In the genomic region with DNA sequence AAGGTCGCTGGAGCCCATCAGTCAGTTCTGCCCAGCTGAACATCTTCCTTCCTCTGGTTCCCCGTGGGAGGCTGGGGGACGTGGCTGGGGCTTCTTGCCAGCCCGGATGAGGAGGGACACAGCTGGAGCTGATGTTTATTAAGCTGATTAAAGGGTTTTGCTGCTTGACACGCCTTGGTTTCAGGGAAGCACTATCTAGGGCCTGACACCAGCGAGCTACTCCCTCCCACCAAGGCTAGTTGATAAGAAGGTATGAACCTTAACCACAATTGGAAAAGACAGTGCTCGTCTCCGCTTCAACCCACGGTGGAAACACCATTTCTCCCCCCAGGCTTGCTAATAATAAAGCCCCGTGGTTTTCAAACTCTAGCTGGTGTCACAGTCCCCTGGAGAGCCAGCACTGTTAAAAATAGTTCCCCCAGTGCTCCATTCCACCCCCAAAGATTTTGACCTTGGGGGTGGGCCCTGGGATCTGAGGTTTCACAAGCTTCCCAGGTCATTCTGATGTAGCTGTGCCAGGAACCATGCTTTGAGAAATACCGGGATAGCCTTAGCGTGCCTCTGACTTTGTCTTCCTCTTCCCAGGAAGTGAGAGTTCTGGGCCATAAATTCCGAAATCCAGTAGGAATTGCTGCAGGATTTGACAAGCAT, we compare ENCODE assay signal across 12 cellular contexts. TPM values are rescaled to one million over a fixed set of nuclear protein-coding genes. Genes with fewer than 3 reads are reported as not detected.
DNase-seq lines count a peak whose midpoint lies in the region; ATAC-seq and TF ChIP-seq lines count a peak whose summit lies in the region.
"Had no signal": no experiment of that assay in that cellular context is flagged by ENCODE, and none has a peak within 500 bp of the region (broad histone marks: within the 10 kb centered on the region; RNA-seq: fewer than 3 reads in every experiment).

No MANE protein-coding gene starts in this region.

- BruUV-seq in MCF 10A (replicated peaks; lab: Mats Ljungman, UMichigan) (no TSS peak), mammary epithelial cell (replicated peaks; lab: Mats Ljungman, UMichigan) (no TSS peak)

- H3K4me1 ChIP-seq in mammary epithelial cell (ENCODE audit: insufficient read depth, low read length) (peaks cover 15% of the 10 kb centered on the region), upper lobe of right lung (peaks cover 41% of the 10 kb centered on the region)

- intact Hi-C loops in MCF 10A (cut with micrococcal nuclease) (no loop called here), mammary epithelial cell (cut with micrococcal nuclease) (no loop called here), upper lobe of right lung (cut with DNase I) (no loop called here)

- dilution Hi-C loops in mammary epithelial cell (cut with HindIII; ENCODE audit: low sequenced_read_pairs): no loop called here

- no peak overlapping the region for H3K4me2 ChIP-seq in mammary epithelial cell (ENCODE audit: insufficient read depth, low read depth, low read length)

- no peaks in the 10 kb centered on the region for H3K79me2 ChIP-seq in mammary epithelial cell (ENCODE audit: insufficient read depth, low read length)

- CTCF ChIA-PET in MCF 10A (lab: Yijun Ruan, JAX) (interaction anchor here (0.5 to 1.6 kb wide), 5 partner anchors 53 to 1056 kb away, joined by 3 to 6 read pairs (median 3); no protein-coding TSS in a partner anchor), mammary epithelial cell (lab: Charles Lee; ENCODE audit: low non-redundant PET) (no interaction called here)

- H3K27me3 Mint-ChIP-seq in MCF 10A (ENCODE audit: insufficient read depth, unreplicated experiment) (no peaks in the 10 kb centered on the region), memory B cell (no peaks in the 10 kb centered on the region)
- no peaks in the 10 kb centered on the region for H3K27me3 Mint-ChIP-seq in central memory CD8-positive, alpha-beta T cell
- H3K27me3 Mint-ChIP-seq: activated naive CD8-positive, alpha-beta T cell treated with anti-CD3 and anti-CD28 coated beads, Interleukin-2, amount 10 ng/mL, durations not matched to agents 7 days and 5 days had no signal

- peaks cover 30% of the 10 kb centered on the region for H3K36me3 Mint-ChIP-seq in MCF 10A (ENCODE audit: insufficient read depth, unreplicated experiment)
- H3K36me3 Mint-ChIP-seq in central memory CD8-positive, alpha-beta T cell (ENCODE audit: insufficient read depth): peaks cover 13% of the 10 kb centered on the region
- peaks cover 10% of the 10 kb centered on the region for H3K36me3 Mint-ChIP-seq in memory B cell

- H3K4me3 ChIP-seq in mammary epithelial cell (replicated peaks in 1 of 3; ENCODE audit: insufficient read depth in 1 of 3, low read depth in 2 of 3, low read length in 3 of 3) (no peak overlapping the region), upper lobe of right lung (peak overlapping the region; percentile 3)

- no peak overlapping the region for H2AFZ ChIP-seq in mammary epithelial cell (ENCODE audit: low read depth, low read length)

- TF ChIP-seq CTCF in MCF 10A (IDR thresholded peaks at IDR 0.05; ENCODE audit: unreplicated experiment): no peak
- TF ChIP-seq CTCF in mammary epithelial cell (conservative IDR thresholded peaks at IDR 0.05 in 1 of 2, IDR thresholded peaks at IDR 0.05 in 1 of 2; ENCODE audit: extremely low read depth in 1 of 2, insufficient read depth in 1 of 2, low read depth in 1 of 2, low read length in 2 of 2): no peak
- TF ChIP-seq CTCF in upper lobe of right lung (IDR thresholded peaks at IDR 0.05): no peak

- H3K27ac ChIP-seq in mammary epithelial cell (ENCODE audit: insufficient read depth, low read depth, low read length) (no peak overlapping the region), upper lobe of right lung (peak overlapping the region; percentile 28)

- no peak for DNase-seq in MCF 10A (ENCODE audit: unreplicated experiment)
- no peak for DNase-seq in mammary epithelial cell
- no peak for DNase-seq in central memory CD8-positive, alpha-beta T cell (ENCODE audit: low spot score in 2 of 2)
- no peak for DNase-seq in memory B cell (ENCODE audit: low spot score in 2 of 2)
- no peak for DNase-seq in upper lobe of right lung
- no peak for DNase-seq in stimulated activated CD4-positive, alpha-beta T cell treated with anti-CD3 and anti-CD28 coated beads, Interleukin-2, amount 100 ng/mL, for 48 hours
- DNase-seq: activated naive CD8-positive, alpha-beta T cell treated with anti-CD3 and anti-CD28 coated beads, Interleukin-2, amount 10 ng/mL, durations not matched to agents 7 days and 5 days; NCI-H1436 treated with DMSO at 0.1 percent for 48 hours had no signal

- H3K4me1 Mint-ChIP-seq in MCF 10A (ENCODE audit: insufficient read depth, unreplicated experiment) (peaks cover 20% of the 10 kb centered on the region), memory B cell (peaks cover 8% of the 10 kb centered on the region)
- peaks cover 28% of the 10 kb centered on the region for H3K4me1 Mint-ChIP-seq in central memory CD8-positive, alpha-beta T cell

- no peaks in the 10 kb centered on the region for H3K36me3 ChIP-seq in mammary epithelial cell (ENCODE audit: insufficient read depth, low read length)
- peaks cover 4% of the 10 kb centered on the region for H3K36me3 ChIP-seq in upper lobe of right lung

- no peak for ATAC-seq in central memory CD8-positive, alpha-beta T cell (replicated peaks; ENCODE audit: extremely low read depth, poor library complexity, severe bottlenecking)
- no peak for ATAC-seq in memory B cell (ENCODE audit: low read depth)
- no peak for ATAC-seq in upper lobe of right lung
- no peak for ATAC-seq in HG02970 (IDR thresholded peaks at IDR 0.05; ENCODE audit: low FRiP score, unreplicated experiment)
- ATAC-seq in HG02763 (IDR thresholded peaks at IDR 0.05; ENCODE audit: unreplicated experiment): no peak
- ATAC-seq: activated CD4-positive, CD25-positive, alpha-beta regulatory T cell treated with anti-CD3 and anti-CD28 coated beads, Interleukin-2, amount 50 U/mL, for 24 hours had no signal

- H4K20me1 ChIP-seq in mammary epithelial cell (ENCODE audit: insufficient read depth, low read length): no peaks in the 10 kb centered on the region

- no peak overlapping the region for H3K4me3 Mint-ChIP-seq in MCF 10A (ENCODE audit: unreplicated experiment)
- no peak overlapping the region for H3K4me3 Mint-ChIP-seq in central memory CD8-positive, alpha-beta T cell
- H3K4me3 Mint-ChIP-seq in memory B cell: no peak overlapping the region
- H3K4me3 Mint-ChIP-seq: activated naive CD8-positive, alpha-beta T cell treated with anti-CD3 and anti-CD28 coated beads, Interleukin-2, amount 10 ng/mL, durations not matched to agents 7 days and 5 days had no signal

- no peaks in the 10 kb centered on the region for H3K27me3 ChIP-seq in mammary epithelial cell (ENCODE audit: insufficient read depth, low read length)
- no peaks in the 10 kb centered on the region for H3K27me3 ChIP-seq in upper lobe of right lung

- H3K9me3 ChIP-seq in mammary epithelial cell (replicated peaks; ENCODE audit: insufficient read depth, low read length): no peaks in the 10 kb centered on the region
- H3K9me3 ChIP-seq in upper lobe of right lung: no peaks in the 10 kb centered on the region

- H3K9ac ChIP-seq in mammary epithelial cell (ENCODE audit: insufficient read depth, low read length): no peak overlapping the region

- in situ Hi-C loops in mammary epithelial cell (cut with MboI; ENCODE audit: low sequenced_read_pairs in 2 of 2): no loop called here

- H3K27ac Mint-ChIP-seq in MCF 10A (ENCODE audit: low read depth, unreplicated experiment) (peak overlapping the region; percentile 11), memory B cell (peak overlapping the region; percentile 22)
- peak overlapping the region; percentile 88 for H3K27ac Mint-ChIP-seq in central memory CD8-positive, alpha-beta T cell (ENCODE audit: low read depth)

- POLR2A ChIA-PET in MCF 10A (lab: Yijun Ruan, JAX): interaction anchor here (0.7 to 1.4 kb wide), 4 partner anchors 53 to 132 kb away, joined by 3 to 4 read pairs (median 4); a partner anchor contains a TSS

- no peaks in the 10 kb centered on the region for H3K9me3 Mint-ChIP-seq in MCF 10A (ENCODE audit: unreplicated experiment)
- no peaks in the 10 kb centered on the region for H3K9me3 Mint-ChIP-seq in central memory CD8-positive, alpha-beta T cell
- H3K9me3 Mint-ChIP-seq in memory B cell: no peaks in the 10 kb centered on the region
- H3K9me3 Mint-ChIP-seq: activated naive CD8-positive, alpha-beta T cell treated with anti-CD3 and anti-CD28 coated beads, Interleukin-2, amount 10 ng/mL, durations not matched to agents 7 days and 5 days had no signal

- 64% methylated on average over 8 of the region's 13 CpGs for WGBS in mammary epithelial cell (ENCODE audit: low coverage, missing lambda C conversion rate)

RNA-seq across cellular contexts. Expression of a gene that starts 5.5 kb away (rescaled TPM):
- total RNA-seq in MCF 10A (2022): 13.1 and 13.5 TPM in 2 replicates
- 1 to 10 TPM; 2.0 to 5.9 TPM for total RNA-seq in mammary epithelial cell
- 5.1 TPM for polyA plus RNA-seq in mammary epithelial cell
- 1.4 TPM for polyA minus RNA-seq in mammary epithelial cell
- 7.7 TPM for total RNA-seq in upper lobe of right lung

RNA-seq across cellular contexts. Expression of a gene that starts 13.8 kb away (rescaled TPM):
- not detected in 2 replicates for total RNA-seq in MCF 10A (2022)
- total RNA-seq in mammary epithelial cell: under 1 TPM in 1 of 2 donors, not detected in 1; under 0.01 TPM
- polyA plus RNA-seq in mammary epithelial cell: not detected
- not detected for polyA minus RNA-seq in mammary epithelial cell
- total RNA-seq in upper lobe of right lung: 0.32 TPM

RNA-seq across cellular contexts. Expression of a gene that starts 40.3 kb away (rescaled TPM):
- total RNA-seq in MCF 10A (2022) (not detected in 2 replicates), mammary epithelial cell (not detected), upper lobe of right lung (94.2 TPM)
- not detected for polyA plus RNA-seq in mammary epithelial cell
- polyA minus RNA-seq in mammary epithelial cell: not detected
- total RNA-seq: activated naive CD8-positive, alpha-beta T cell treated with anti-CD3 and anti-CD28 coated beads, Interleukin-2, amount 10 ng/mL, durations not matched to agents 7 days and 5 days; OCI-LY7 had no signal

RNA-seq across cellular contexts. Expression of a gene that starts 49.0 kb away (rescaled TPM):
- total RNA-seq in MCF 10A (2022) (not detected in 2 replicates), mammary epithelial cell (not detected), upper lobe of right lung (2.7 TPM)
- polyA plus RNA-seq in mammary epithelial cell: not detected
- polyA minus RNA-seq in mammary epithelial cell: not detected
- total RNA-seq: activated naive CD8-positive, alpha-beta T cell treated with anti-CD3 and anti-CD28 coated beads, Interleukin-2, amount 10 ng/mL, durations not matched to agents 7 days and 5 days; OCI-LY7 had no signal

Comparison
In these comparisons a context has a peak if more than half of its experiments do, and no peak if none do; other contexts are left out.
1. H3K27ac Mint-ChIP-seq: peak in every context shown above with its lines; median percentile 88 in central memory CD8-positive, alpha-beta T cell; 22 in memory B cell; 11 in MCF 10A.
2. RNA of a gene that starts 40.3 kb away (total RNA-seq): 94.2 TPM in upper lobe of right lung (single experiment); not detected in MCF 10A and not detected in mammary epithelial cell; every median in the first group is over 10 times any median in the second.